8 cellular contexts compared by ENCODE assay signal in genomic region chr2:96324716-96325037, GRCh38. TPM values are rescaled to one million over a fixed set of nuclear protein-coding genes. Genes with fewer than 3 reads are reported as not detected.
DNase-seq lines count a peak whose midpoint lies in the region; ATAC-seq, FAIRE-seq and TF ChIP-seq lines count a peak whose summit lies in the region.

No MANE protein-coding gene starts in this region.

- H3K4me1 Mint-ChIP-seq in nephron progenitor cell: peaks cover 29% of the 10 kb centered on the region

- peak overlapping the region; percentile 81 for H2AFZ ChIP-seq in K562 (ENCODE audit: low read depth, low read length)

- H3K4me3 ChIP-seq in AG10803 (ENCODE audit: low read length) (peak overlapping the region; percentile 52), HUES64 (ENCODE audit: low read length) (peak overlapping the region; percentile 71), K562 (peak overlapping the region; percentile 44), mucosa of descending colon (no peak overlapping the region)

- peak overlapping the region; percentile 64 for H3K4me2 ChIP-seq in K562 (ENCODE audit: insufficient read depth, low read length)

- peaks cover 68% of the 10 kb centered on the region for H3K27me3 Mint-ChIP-seq in nephron progenitor cell (ENCODE audit: low read depth, poor library complexity)

- peak overlapping the region; percentile 66 for H3K9ac ChIP-seq in HUES64 (ENCODE audit: low read depth, low read length)
- peak overlapping the region; percentile 56 to 90 for H3K9ac ChIP-seq in K562 (ENCODE audit: insufficient read depth in 1 of 2, low read depth in 2 of 2, low read length in 2 of 2)

- H3K27ac ChIP-seq in HUES64 (ENCODE audit: low read depth, low read length): no peak overlapping the region
- peak overlapping the region; percentile 70 for H3K27ac ChIP-seq in K562 (ENCODE audit: extremely low read depth, low read depth, low read length)

- H3K9me3 ChIP-seq in HUES64 (ENCODE audit: insufficient read depth, low read depth, low read length) (no peaks in the 10 kb centered on the region), K562 (replicated peaks; ENCODE audit: control insufficient read depth, insufficient read depth, low read depth, low read length) (no peaks in the 10 kb centered on the region), mucosa of descending colon (no peaks in the 10 kb centered on the region)

- ATAC-seq in K562 (no peak), mucosa of descending colon (no peak)

- peak; percentile 11 for FAIRE-seq in K562 (lab: Jason Lieb, UNC)

- TF ChIP-seq CTCF in AG10803 (conservative IDR thresholded peaks at IDR 0.05; ENCODE audit: low read length) (no peak), K562 (IDR thresholded peaks at IDR 0.05 in 2 of 3, conservative IDR thresholded peaks at IDR 0.05 in 1 of 3; ENCODE audit: insufficient read depth in 2 of 3, low read depth in 1 of 3, low read length in 3 of 3) (no peak), nephron progenitor cell (IDR thresholded peaks at IDR 0.05) (no peak), mucosa of descending colon (IDR thresholded peaks at IDR 0.05) (no peak), GM13977 (IDR thresholded peaks at IDR 0.05; ENCODE audit: extremely low read depth, insufficient read depth, missing control alignments) (no peak)

- TF ChIP-seq EP300 in K562 (IDR thresholded peaks at IDR 0.05; ENCODE audit: low read length): no peak

- H3K27me3 ChIP-seq in HUES64 (ENCODE audit: insufficient read depth, low read length) (peaks cover 67% of the 10 kb centered on the region), K562 (ENCODE audit: control insufficient read depth in 2 of 2, insufficient read depth in 2 of 2, low read length in 2 of 2) (no peaks in the 10 kb centered on the region)

- no peaks in the 10 kb centered on the region for H3K9me3 Mint-ChIP-seq in nephron progenitor cell

- no TSS peak for BruUV-seq in K562 (replicated peaks; lab: Mats Ljungman, UMichigan)

- H3K36me3 Mint-ChIP-seq in nephron progenitor cell (ENCODE audit: low read depth): peaks cover 25% of the 10 kb centered on the region

- in situ Hi-C loops in K562 (cut with MboI): no loop called here
- in situ Hi-C loops in GM13977 (cut with MboI; ENCODE audit: low pct_unique_long_range_greater_than_20kb, low sequenced_read_pairs, unreplicated experiment): no loop called here

- peaks cover 19% of the 10 kb centered on the region; the same call in 2 of the 3 replicates for H3K79me2 ChIP-seq in K562 (ENCODE audit: control insufficient read depth, insufficient read depth, low read length)

- 22% methylated on average over 5 of the region's 6 CpGs for WGBS in HUES64
- WGBS in K562 (ENCODE audit: insufficient coverage, low coverage, missing lambda C conversion rate): 31% methylated on average over 6 of the region's 6 CpGs

- DNase-seq in AG10803 (ENCODE audit: low read depth) (no peak), K562 (ENCODE audit: extremely low read depth in 1 of 4, low spot score in 3 of 4) (no peak), nephron progenitor cell (no peak), mucosa of descending colon (no peak), GM13977 (ENCODE audit: low spot score) (no peak), NCI-H1436 (lab: John Stamatoyannopoulos, UW) (no peak), NCI-H146 treated with DMSO at 0.1 percent for 48 hours (lab: John Stamatoyannopoulos, UW; ENCODE audit: unreplicated experiment) (no peak)

- intact Hi-C loops in K562 (cut with micrococcal nuclease): no loop called here
- intact Hi-C loops in mucosa of descending colon (cut with DNase I, micrococcal nuclease): no loop called here

- H3K9me1 ChIP-seq in K562 (ENCODE audit: control insufficient read depth, insufficient read depth, low read length): no peaks in the 10 kb centered on the region

- TF ChIP-seq RAD21 in K562 (CRISPR knock-in tag; conservative IDR thresholded peaks at IDR 0.05 in 1 of 2, IDR thresholded peaks at IDR 0.05 in 1 of 2): no peak

- peak overlapping the region; percentile 79 for H3K4me3 Mint-ChIP-seq in nephron progenitor cell

- no peaks in the 10 kb centered on the region for H4K20me1 ChIP-seq in K562 (replicated peaks; ENCODE audit: control insufficient read depth, insufficient read depth, low read length)

- POLR2A ChIA-PET in K562 (lab: Yijun Ruan, JAX): interaction anchor here (1.1 to 3.9 kb wide), 3 partner anchors 9 to 14 kb away, joined by 4 to 32 read pairs (median 8); partner anchors contain the start of gene NCAPH

- H3K4me1 ChIP-seq in HUES64 (ENCODE audit: insufficient read depth, low read length): peaks cover 8% of the 10 kb centered on the region; the same call in 1 of the 2 replicates
- H3K4me1 ChIP-seq in K562 (replicated peaks in 1 of 2; ENCODE audit: control insufficient read depth in 2 of 2, insufficient read depth in 2 of 2, low read length in 2 of 2): peaks cover 14 to 36% of the 10 kb centered on the region in 2 experiments; a peak in 4 of 5 replicates
- H3K4me1 ChIP-seq in mucosa of descending colon (ENCODE audit: low read depth): peaks cover 16% of the 10 kb centered on the region

- peaks cover 14% of the 10 kb centered on the region for H3K36me3 ChIP-seq in HUES64 (ENCODE audit: insufficient read depth, low read length)
- H3K36me3 ChIP-seq in K562 (ENCODE audit: control insufficient read depth, insufficient read depth, low read length): peaks cover 19% of the 10 kb centered on the region; the same call in 2 of the 3 replicates
- H3K36me3 ChIP-seq in mucosa of descending colon (ENCODE audit: low read depth): no peaks in the 10 kb centered on the region

- CTCF ChIA-PET in K562 (lab: Yijun Ruan, JAX; ENCODE audit: low intra/inter-chr PET ratio): no interaction called here

- H3K27ac Mint-ChIP-seq in nephron progenitor cell: no peak overlapping the region

- TF ChIP-seq POLR2A in K562 (conservative IDR thresholded peaks at IDR 0.05): no peak

RNA-seq across cellular contexts. Expression of gene ITPRIPL1, which starts 0.4 kb away (rescaled TPM):
- polyA plus RNA-seq in HUES64 (2013, experiment 1 of 2): 5.9 TPM
- 7.0 TPM for polyA plus RNA-seq in HUES64 (2013, experiment 2 of 2)
- 6.2 and 12.4 TPM in 2 replicates for total RNA-seq in K562 (2011; cell fraction: chromatin; rRNA removed; ENCODE audit: low replicate concordance)
- 10.3 and 12.5 TPM in 2 replicates for total RNA-seq in K562 (2011; cell fraction: nucleolus; rRNA removed)
- total RNA-seq in K562 (2011; cell fraction: nucleoplasm; rRNA removed): 9.8 and 11.6 TPM in 2 replicates
- 6.1 and 8.8 TPM in 2 replicates for total RNA-seq in K562 (2014; rRNA removed)
- total RNA-seq in K562 (2014; rRNA removed; fragmentation: Illumina TruSeq; extraction: Trizol): 5.9 and 6.4 TPM in 2 replicates
- total RNA-seq in K562 (2015; rRNA removed; fragmentation: Illumina TruSeq; extraction: Trizol): 6.1 and 6.7 TPM in 2 replicates
- 8.9 and 9.0 TPM in 2 replicates for total RNA-seq in K562 (2021)
- polyA plus RNA-seq in K562 (2011; rRNA removed): 0.23 and 5.2 TPM in 2 replicates
- polyA plus RNA-seq in K562 (2011; cell fraction: cytosol; rRNA removed): 0.35 and 9.2 TPM in 2 replicates
- 0.25 and 9.3 TPM in 2 replicates for polyA plus RNA-seq in K562 (2011; cell fraction: nucleus; rRNA removed)
- polyA plus RNA-seq in K562 (2012): 3.2 and 5.3 TPM in 2 replicates
- 6.4 and 8.1 TPM in 2 replicates for polyA plus RNA-seq in K562 (2014; fragmentation: Illumina TruSeq; extraction: Trizol)
- 1 to 10 TPM in 1 of 2 experiments, under 1 TPM in 1; 0.99 to 1.5 TPM for polyA plus RNA-seq in K562 (2014; fragmentation: Nextera tagmentation; extraction: Ambion mirVana)
- polyA plus RNA-seq in K562 (2014; rRNA removed): 5.8 and 6.5 TPM in 2 replicates
- polyA minus RNA-seq in K562 (2011; rRNA and poly(A)+ RNA removed): 0.21 and 7.7 TPM in 2 replicates
- polyA minus RNA-seq in K562 (2011; cell fraction: cytosol; rRNA and poly(A)+ RNA removed): 4.9 TPM in 1 of 2 replicates, not detected in the other
- 0.11 and 1.8 TPM in 2 replicates for polyA minus RNA-seq in K562 (2011; cell fraction: nucleus; rRNA and poly(A)+ RNA removed)
- 1 to 10 TPM in 2 of 3 donors, under 1 TPM in 1; 0.43 to 1.4 (median 1.3) TPM for total RNA-seq in mucosa of descending colon

RNA-seq across cellular contexts. Expression of gene NCAPH, which starts 10.9 kb away (rescaled TPM):
- polyA plus RNA-seq in HUES64 (2013, experiment 1 of 2): 48.8 TPM
- polyA plus RNA-seq in HUES64 (2013, experiment 2 of 2): 53.4 TPM
- total RNA-seq in K562 (2011; cell fraction: chromatin; rRNA removed; ENCODE audit: low replicate concordance): 45.7 and 47.1 TPM in 2 replicates
- 25.8 and 26.7 TPM in 2 replicates for total RNA-seq in K562 (2011; cell fraction: nucleolus; rRNA removed)
- total RNA-seq in K562 (2011; cell fraction: nucleoplasm; rRNA removed): 27.6 and 34.5 TPM in 2 replicates
- total RNA-seq in K562 (2014; rRNA removed) (63.7 and 74.2 TPM in 2 replicates), K562 (2014; rRNA removed; fragmentation: Illumina TruSeq; extraction: Trizol) (52.7 and 54.8 TPM in 2 replicates), K562 (2015; rRNA removed; fragmentation: Illumina TruSeq; extraction: Trizol) (58.2 and 61.0 TPM in 2 replicates), K562 (2021) (64.4 and 65.1 TPM in 2 replicates), mucosa of descending colon (10 to 100 TPM in 1 of 3 donors, 1 to 10 TPM in 2; 2.8 to 13.4 (median 4.6) TPM)
- polyA plus RNA-seq in K562 (2011; rRNA removed) (68.0 and 76.0 TPM in 2 replicates), K562 (2014; fragmentation: Illumina TruSeq; extraction: Trizol) (94.5 and 109 TPM in 2 replicates), K562 (2014; fragmentation: Nextera tagmentation; extraction: Ambion mirVana) (10 to 100 TPM; 52.4 to 73.8 TPM), K562 (2014; rRNA removed) (67.4 and 73.5 TPM in 2 replicates)
- polyA plus RNA-seq in K562 (2011; cell fraction: cytosol; rRNA removed): 56.1 and 60.9 TPM in 2 replicates
- polyA plus RNA-seq in K562 (2011; cell fraction: nucleus; rRNA removed): 62.2 and 63.3 TPM in 2 replicates
- 45.6 and 48.3 TPM in 2 replicates for polyA plus RNA-seq in K562 (2012)
- 64.5 and 73.1 TPM in 2 replicates for polyA minus RNA-seq in K562 (2011; rRNA and poly(A)+ RNA removed)
- polyA minus RNA-seq in K562 (2011; cell fraction: cytosol; rRNA and poly(A)+ RNA removed): 36.7 and 42.9 TPM in 2 replicates
- 19.0 and 30.5 TPM in 2 replicates for polyA minus RNA-seq in K562 (2011; cell fraction: nucleus; rRNA and poly(A)+ RNA removed)

RNA-seq across cellular contexts. Expression of gene SNRNP200, which starts 19.3 kb away (rescaled TPM):
- 135 TPM for polyA plus RNA-seq in HUES64 (2013, experiment 1 of 2)
- 130 TPM for polyA plus RNA-seq in HUES64 (2013, experiment 2 of 2)
- 357 and 597 TPM in 2 replicates for total RNA-seq in K562 (2011; cell fraction: chromatin; rRNA removed; ENCODE audit: low replicate concordance)
- total RNA-seq in K562 (2011; cell fraction: nucleolus; rRNA removed): 292 and 296 TPM in 2 replicates
- 272 and 298 TPM in 2 replicates for total RNA-seq in K562 (2011; cell fraction: nucleoplasm; rRNA removed)
- 76.1 and 87.5 TPM in 2 replicates for total RNA-seq in K562 (2014; rRNA removed)
- 66.5 and 77.9 TPM in 2 replicates for total RNA-seq in K562 (2014; rRNA removed; fragmentation: Illumina TruSeq; extraction: Trizol)
- total RNA-seq in K562 (2015; rRNA removed; fragmentation: Illumina TruSeq; extraction: Trizol): 94.4 and 95.0 TPM in 2 replicates
- total RNA-seq in K562 (2021): 188 and 210 TPM in 2 replicates
- polyA plus RNA-seq in K562 (2011; rRNA removed): 191 and 199 TPM in 2 replicates
- polyA plus RNA-seq in K562 (2011; cell fraction: cytosol; rRNA removed): 297 and 335 TPM in 2 replicates
- 314 and 395 TPM in 2 replicates for polyA plus RNA-seq in K562 (2011; cell fraction: nucleus; rRNA removed)
- polyA plus RNA-seq in K562 (2012): 148 and 177 TPM in 2 replicates
- 224 and 231 TPM in 2 replicates for polyA plus RNA-seq in K562 (2014; fragmentation: Illumina TruSeq; extraction: Trizol)
- polyA plus RNA-seq in K562 (2014; fragmentation: Nextera tagmentation; extraction: Ambion mirVana): 100 to 1,000 TPM in 1 of 2 experiments, 10 to 100 TPM in 1; 87.9 to 155 TPM
- 171 and 181 TPM in 2 replicates for polyA plus RNA-seq in K562 (2014; rRNA removed)
- polyA minus RNA-seq in K562 (2011; rRNA and poly(A)+ RNA removed): 329 and 491 TPM in 2 replicates
- 205 and 221 TPM in 2 replicates for polyA minus RNA-seq in K562 (2011; cell fraction: cytosol; rRNA and poly(A)+ RNA removed)
- polyA minus RNA-seq in K562 (2011; cell fraction: nucleus; rRNA and poly(A)+ RNA removed): 92.2 and 124 TPM in 2 replicates
- 100 to 1,000 TPM in 2 of 3 donors, 10 to 100 TPM in 1; 95.8 to 113 (median 106) TPM for total RNA-seq in mucosa of descending colon

RNA-seq across cellular contexts. Expression of gene CIAO1, which starts 58.7 kb away (rescaled TPM):
- polyA plus RNA-seq in HUES64 (2013, experiment 1 of 2): 50.8 TPM
- polyA plus RNA-seq in HUES64 (2013, experiment 2 of 2): 46.6 TPM
- 65.3 and 99.0 TPM in 2 replicates for total RNA-seq in K562 (2011; cell fraction: chromatin; rRNA removed; ENCODE audit: low replicate concordance)
- 78.5 and 85.1 TPM in 2 replicates for total RNA-seq in K562 (2011; cell fraction: nucleolus; rRNA removed)
- 62.5 and 66.0 TPM in 2 replicates for total RNA-seq in K562 (2011; cell fraction: nucleoplasm; rRNA removed)
- total RNA-seq in K562 (2014; rRNA removed) (121 and 182 TPM in 2 replicates), K562 (2014; rRNA removed; fragmentation: Illumina TruSeq; extraction: Trizol) (64.7 and 78.7 TPM in 2 replicates), K562 (2015; rRNA removed; fragmentation: Illumina TruSeq; extraction: Trizol) (85.4 and 89.7 TPM in 2 replicates), K562 (2021) (92.8 and 94.3 TPM in 2 replicates), mucosa of descending colon (10 to 100 TPM; 57.5 to 67.1 (median 60.6) TPM)
- polyA plus RNA-seq in K562 (2011; rRNA removed) (102 and 122 TPM in 2 replicates), K562 (2014; fragmentation: Illumina TruSeq; extraction: Trizol) (94.2 and 104 TPM in 2 replicates), K562 (2014; fragmentation: Nextera tagmentation; extraction: Ambion mirVana) (10 to 100 TPM; 11.4 to 19.2 TPM), K562 (2014; rRNA removed) (145 and 156 TPM in 2 replicates)
- 151 and 245 TPM in 2 replicates for polyA plus RNA-seq in K562 (2011; cell fraction: cytosol; rRNA removed)
- 122 and 181 TPM in 2 replicates for polyA plus RNA-seq in K562 (2011; cell fraction: nucleus; rRNA removed)
- 74.5 and 74.6 TPM in 2 replicates for polyA plus RNA-seq in K562 (2012)
- 72.8 and 90.4 TPM in 2 replicates for polyA minus RNA-seq in K562 (2011; rRNA and poly(A)+ RNA removed)
- polyA minus RNA-seq in K562 (2011; cell fraction: cytosol; rRNA and poly(A)+ RNA removed): 30.5 and 44.8 TPM in 2 replicates
- 45.0 and 45.4 TPM in 2 replicates for polyA minus RNA-seq in K562 (2011; cell fraction: nucleus; rRNA and poly(A)+ RNA removed)

RNA-seq across cellular contexts. Expression of gene TMEM127, which starts 58.9 kb away (rescaled TPM):
- polyA plus RNA-seq in HUES64 (2013, experiment 1 of 2): 16.8 TPM
- 16.8 TPM for polyA plus RNA-seq in HUES64 (2013, experiment 2 of 2)
- total RNA-seq in K562 (2011; cell fraction: chromatin; rRNA removed; ENCODE audit: low replicate concordance): 14.6 and 42.7 TPM in 2 replicates
- 18.6 and 25.2 TPM in 2 replicates for total RNA-seq in K562 (2011; cell fraction: nucleolus; rRNA removed)
- total RNA-seq in K562 (2011; cell fraction: nucleoplasm; rRNA removed): 23.5 and 33.2 TPM in 2 replicates
- total RNA-seq in K562 (2014; rRNA removed) (7.2 and 9.8 TPM in 2 replicates), K562 (2014; rRNA removed; fragmentation: Illumina TruSeq; extraction: Trizol) (6.7 and 6.8 TPM in 2 replicates), K562 (2015; rRNA removed; fragmentation: Illumina TruSeq; extraction: Trizol) (10.3 and 10.7 TPM in 2 replicates), K562 (2021) (18.6 and 20.0 TPM in 2 replicates), mucosa of descending colon (100 to 1,000 TPM in 1 of 3 donors, 10 to 100 TPM in 2; 82.3 to 136 (median 87.9) TPM)
- polyA plus RNA-seq in K562 (2011; rRNA removed) (10.9 and 16.6 TPM in 2 replicates), K562 (2014; fragmentation: Illumina TruSeq; extraction: Trizol) (16.6 and 17.4 TPM in 2 replicates), K562 (2014; fragmentation: Nextera tagmentation; extraction: Ambion mirVana) (1 to 10 TPM; 1.7 to 2.0 TPM), K562 (2014; rRNA removed) (9.9 and 10.8 TPM in 2 replicates)
- 10.1 and 20.0 TPM in 2 replicates for polyA plus RNA-seq in K562 (2011; cell fraction: cytosol; rRNA removed)
- polyA plus RNA-seq in K562 (2011; cell fraction: nucleus; rRNA removed): 8.0 and 10.8 TPM in 2 replicates
- polyA plus RNA-seq in K562 (2012): 14.1 and 20.7 TPM in 2 replicates
- 12.4 and 14.8 TPM in 2 replicates for polyA minus RNA-seq in K562 (2011; rRNA and poly(A)+ RNA removed)
- 8.3 and 14.1 TPM in 2 replicates for polyA minus RNA-seq in K562 (2011; cell fraction: cytosol; rRNA and poly(A)+ RNA removed)
- 4.8 and 7.8 TPM in 2 replicates for polyA minus RNA-seq in K562 (2011; cell fraction: nucleus; rRNA and poly(A)+ RNA removed)
